Comparison of ENCODE assay signal across 27 cellular contexts in the genomic region with DNA sequence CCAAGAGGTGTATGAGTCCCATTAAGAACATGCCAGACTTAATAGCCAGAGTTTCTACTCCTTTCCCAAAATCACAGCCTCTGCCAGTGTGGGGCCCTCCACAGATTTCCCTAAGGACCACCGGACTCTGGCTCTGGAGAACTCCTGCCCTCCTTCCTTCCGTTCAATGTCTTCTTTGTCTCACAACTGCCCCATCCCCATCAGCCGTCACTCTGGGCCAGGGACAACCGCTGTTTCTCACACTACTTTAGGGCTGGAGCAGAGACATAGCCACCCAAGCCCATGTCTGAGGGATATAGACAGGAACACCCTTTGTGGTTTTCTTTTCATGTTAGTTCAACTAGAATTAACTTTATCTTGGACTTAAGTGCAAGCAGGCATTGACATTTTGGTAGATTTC. TPM values are rescaled to one million over a fixed set of nuclear protein-coding genes. Genes with fewer than 3 reads are reported as not detected.
"Had no signal": no experiment of that assay in that cellular context is flagged by ENCODE, and none has a peak within 500 bp of the region (broad histone marks: within the 10 kb centered on the region; RNA-seq: fewer than 3 reads in every experiment).

No MANE protein-coding gene starts in this region.

- ATAC-seq: naive thymus-derived CD8-positive, alpha-beta T cell; stimulated activated memory B cell treated with anti-CD40 and anti-IgM and Interleukin-4, amounts not matched to agents 10 μg/mL and 1 μg/mL and 100 μg/mL, for 72 hours; WTC11 had no signal

- H3K36me3 ChIP-seq: heart right ventricle, left lung, right atrium auricular region, upper lobe of left lung had no signal

- H3K27ac ChIP-seq: left lung, psoas muscle, right atrium auricular region, skin epidermis, upper lobe of left lung had no signal

- H3K27ac Mint-ChIP-seq: dendritic cell treated with granulocyte-macrophage colony-stimulating factor and Interleukin-4, amounts not matched to agents 40 ng/mL and 50 ng/mL, for 4 days; mesothelial cell of epicardium; stimulated activated memory B cell treated with anti-CD40 and anti-IgM and Interleukin-4, amounts not matched to agents 10 μg/mL and 1 μg/mL and 100 μg/mL, for 72 hours; T-cell; T-helper 2 cell treated with Interferon-gamma antibody and Interleukin-4, amounts not matched to agents 5 μg/mL and 100 μg/mL, for 36 hours; WTC11 had no signal

- H3K4me3 ChIP-seq: heart right ventricle, left lung, psoas muscle, right atrium auricular region, skin epidermis, upper lobe of left lung had no signal

- H3K4me1 ChIP-seq: left lung, psoas muscle had no signal

- H3K4me3 Mint-ChIP-seq: brain; dendritic cell treated with granulocyte-macrophage colony-stimulating factor and Interleukin-4, amounts not matched to agents 40 ng/mL and 50 ng/mL, for 4 days; mesothelial cell of epicardium; stimulated activated memory B cell treated with anti-CD40 and anti-IgM and Interleukin-4, amounts not matched to agents 10 μg/mL and 1 μg/mL and 100 μg/mL, for 72 hours; T-cell; T-helper 2 cell treated with Interferon-gamma antibody and Interleukin-4, amounts not matched to agents 5 μg/mL and 100 μg/mL, for 36 hours; WTC11 had no signal

- H3K36me3 Mint-ChIP-seq: brain; mesothelial cell of epicardium; stimulated activated memory B cell treated with anti-CD40 and anti-IgM and Interleukin-4, amounts not matched to agents 10 μg/mL and 1 μg/mL and 100 μg/mL, for 72 hours; T-cell; WTC11 had no signal

- DNase-seq: activated naive CD4-positive, alpha-beta T cell; activated T-cell treated with anti-CD3 and anti-CD28 coated beads, Interleukin-2, amount 50 U/mL, for 1 hour; anterior cingulate cortex; caudate nucleus; effector CD4-positive, alpha-beta T cell; heart right ventricle; stimulated activated CD4-positive, alpha-beta T cell treated with anti-CD3 and anti-CD28 coated beads, Interleukin-2, amount 100 ng/mL, for 24 hours; T-cell; upper lobe of left lung had no signal

- H3K27me3 ChIP-seq: right atrium auricular region had no signal

- H3K4me1 Mint-ChIP-seq: mesothelial cell of epicardium had no signal

- FAIRE-seq: endometrium, TTC549 had no signal

- H3K9me3 ChIP-seq: heart right ventricle, left lung, psoas muscle, right atrium auricular region, upper lobe of left lung had no signal

- H3K9me3 Mint-ChIP-seq: dendritic cell treated with granulocyte-macrophage colony-stimulating factor and Interleukin-4, amounts not matched to agents 40 ng/mL and 50 ng/mL, for 4 days; mesothelial cell of epicardium; naive thymus-derived CD8-positive, alpha-beta T cell; stimulated activated memory B cell treated with anti-CD40 and anti-IgM and Interleukin-4, amounts not matched to agents 10 μg/mL and 1 μg/mL and 100 μg/mL, for 72 hours; T-cell; T-helper 2 cell treated with Interferon-gamma antibody and Interleukin-4, amounts not matched to agents 5 μg/mL and 100 μg/mL, for 36 hours; WTC11 had no signal

RNA-seq across cellular contexts. Expression of gene VSX1, which starts 17.4 kb away (rescaled TPM):
- total RNA-seq: epithelial cell of proximal tubule; fibroblast of villous mesenchyme; kidney epithelial cell; left lung; lung microvascular endothelial cell; mesothelial cell of epicardium; naive thymus-derived CD8-positive, alpha-beta T cell; osteoblast; right atrium auricular region; T-cell; upper lobe of left lung; WTC11 had no signal
- polyA plus RNA-seq: naive thymus-derived CD8-positive, alpha-beta T cell had no signal
